In the genomic region with DNA sequence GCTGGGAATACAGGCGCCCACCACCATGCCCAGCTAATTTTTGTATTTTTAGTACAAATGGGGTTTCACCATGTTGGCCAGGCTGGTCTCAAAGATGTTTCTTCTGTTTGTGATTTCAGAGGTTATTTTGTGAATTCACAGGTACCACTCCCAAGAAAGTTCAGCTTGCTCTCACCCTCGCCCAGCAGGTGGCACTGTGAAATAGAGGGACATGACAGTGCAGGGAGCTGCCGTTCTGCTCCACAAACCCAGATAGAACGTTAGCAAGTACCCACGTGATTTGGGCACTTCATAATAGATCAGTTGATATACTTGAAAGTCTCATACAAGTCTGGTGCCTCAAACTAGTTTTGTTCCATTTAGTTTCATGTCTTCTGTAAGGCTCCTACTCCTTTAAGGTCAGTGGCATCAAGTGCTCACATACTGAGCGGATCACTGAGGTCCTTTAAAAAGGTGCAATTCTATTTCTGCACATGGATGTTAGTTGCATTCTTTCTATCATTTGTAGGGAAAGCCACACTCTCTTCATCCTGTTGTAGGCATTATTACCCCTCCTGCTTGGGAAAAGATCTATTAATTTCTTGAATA, we compare ENCODE assay signal across 8 cellular contexts. TPM values are rescaled to one million over a fixed set of nuclear protein-coding genes. Genes with fewer than 3 reads are reported as not detected.
DNase-seq lines count a peak whose midpoint lies in the region; ATAC-seq and TF ChIP-seq lines count a peak whose summit lies in the region.

No MANE protein-coding gene starts in this region.

- H2BK5ac ChIP-seq in neuronal stem cell (ENCODE audit: low read length) = no peak overlapping the region

- no peak overlapping the region for H3K4me2 ChIP-seq in neuronal stem cell (ENCODE audit: insufficient read depth, low read length, poor library complexity, severe bottlenecking)

- peak overlapping the region in 1 of 4 donors; percentile 40 for H3K27ac ChIP-seq in Peyer's patch
- no peak overlapping the region for H3K27ac ChIP-seq in neuronal stem cell (replicated peaks; ENCODE audit: low read length)

- no peak overlapping the region for H2BK120ac ChIP-seq in neuronal stem cell (ENCODE audit: low read depth, low read length)

- peaks cover 39% of the 10 kb centered on the region for H3K4me1 Mint-ChIP-seq in activated T-cell treated with anti-CD3 and anti-CD28 coated beads, Interleukin-2, amount 50 U/mL, for 24 hours (ENCODE audit: low read depth)

- no peaks in the 10 kb centered on the region for H3K36me3 ChIP-seq in Peyer's patch
- no peaks in the 10 kb centered on the region for H3K36me3 ChIP-seq in neuronal stem cell (replicated peaks in 1 of 2; ENCODE audit: control insufficient read depth in 2 of 2, insufficient read depth in 2 of 2, low read length in 2 of 2)

- no peak for TF ChIP-seq POLR2A in Peyer's patch (IDR thresholded peaks at IDR 0.05)

- no peaks in the 10 kb centered on the region for H3K27me3 Mint-ChIP-seq in activated T-cell treated with anti-CD3 and anti-CD28 coated beads, Interleukin-2, amount 50 U/mL, for 24 hours

- no peak overlapping the region for H4K8ac ChIP-seq in neuronal stem cell (ENCODE audit: low read depth, low read length)

- no peak overlapping the region for H3K4me3 ChIP-seq in Jurkat, Clone E6-1 (ENCODE audit: low read length)
- H3K4me3 ChIP-seq in Peyer's patch = no peak overlapping the region
- no peak overlapping the region for H3K4me3 ChIP-seq in neuronal stem cell (ENCODE audit: low read length in 2 of 2)

- H3K4me3 Mint-ChIP-seq in activated T-cell treated with anti-CD3 and anti-CD28 coated beads, Interleukin-2, amount 50 U/mL, for 24 hours = no peak overlapping the region

- no peak overlapping the region for H2BK12ac ChIP-seq in neuronal stem cell (ENCODE audit: low read length)

- no peaks in the 10 kb centered on the region for H3K9me3 Mint-ChIP-seq in activated T-cell treated with anti-CD3 and anti-CD28 coated beads, Interleukin-2, amount 50 U/mL, for 24 hours

- no peak overlapping the region for H3K14ac ChIP-seq in neuronal stem cell (ENCODE audit: low read length)

- WGBS in neuronal stem cell (ENCODE audit: extremely low coverage in 2 of 2, insufficient read length in 2 of 2, insufficient replicate concordance in 1 of 2), 2 donors = no CpG with 5 or more reads among the region's 6 CpGs

- ATAC-seq in GM21423 (IDR thresholded peaks at IDR 0.05; ENCODE audit: unreplicated experiment) = peak; percentile 52

- H3K18ac ChIP-seq in neuronal stem cell (ENCODE audit: low read length) = no peak overlapping the region

- H3K4ac ChIP-seq in neuronal stem cell (ENCODE audit: low read length) = no peak overlapping the region

- H3K9me3 ChIP-seq in Peyer's patch = no peaks in the 10 kb centered on the region
- peaks cover 0 to 18% of the 10 kb centered on the region in 2 donors for H3K9me3 ChIP-seq in neuronal stem cell (replicated peaks in 1 of 2; ENCODE audit: control insufficient read depth in 2 of 2, insufficient read depth in 1 of 2, low read depth in 1 of 2, low read length in 2 of 2)

- peaks cover 0 to under 1% (median 0%) of the 10 kb centered on the region in 4 donors for H3K4me1 ChIP-seq in Peyer's patch
- peaks cover 0 to 3% of the 10 kb centered on the region in 2 donors for H3K4me1 ChIP-seq in neuronal stem cell (ENCODE audit: control insufficient read depth in 2 of 2, insufficient read depth in 1 of 2, low read depth in 1 of 2, low read length in 2 of 2)

- H4K91ac ChIP-seq in neuronal stem cell (ENCODE audit: low read depth, low read length, poor library complexity) = no peak overlapping the region

- peak; percentile 55 to 74 (median 70) for TF ChIP-seq CTCF in Peyer's patch (IDR thresholded peaks at IDR 0.05)

- H3K36me3 Mint-ChIP-seq in activated T-cell treated with anti-CD3 and anti-CD28 coated beads, Interleukin-2, amount 50 U/mL, for 24 hours (ENCODE audit: low read depth) = peaks cover 2% of the 10 kb centered on the region

- H3K27me3 ChIP-seq in Peyer's patch = no peaks in the 10 kb centered on the region
- H3K27me3 ChIP-seq in neuronal stem cell (ENCODE audit: control insufficient read depth in 3 of 3, insufficient read depth in 3 of 3, low read depth in 1 of 3, low read length in 3 of 3) = no peaks in the 10 kb centered on the region

- no peaks in the 10 kb centered on the region for H3K79me1 ChIP-seq in neuronal stem cell (ENCODE audit: low read depth, low read length)

- H2AFZ ChIP-seq in neuronal stem cell (ENCODE audit: low read length) = no peak overlapping the region

- H2BK15ac ChIP-seq in neuronal stem cell (ENCODE audit: low read length) = no peak overlapping the region

- DNase-seq in COLO829 (ENCODE audit: low spot score) (peak; percentile 85), Peyer's patch (peak; percentile 76 to 93 (median 86)), fibroblast of peridontal ligament (ENCODE audit: extremely low read depth) (peak; percentile 85), neuronal stem cell (ENCODE audit: low spot score) (peak; percentile 51), stromal cell of bone marrow (ENCODE audit: low read depth) (peak; percentile 67)
- peak; percentile 81 for DNase-seq in Jurkat, Clone E6-1 (ENCODE audit: low read depth, low spot score)
- DNase-seq in activated T-cell treated with anti-CD3 and anti-CD28 coated beads, Interleukin-2, amount 50 U/mL, for 24 hours = peak; percentile 82

- no peak overlapping the region for H3K23ac ChIP-seq in neuronal stem cell (ENCODE audit: low read depth, low read length, poor library complexity)

- H2AK5ac ChIP-seq in neuronal stem cell (ENCODE audit: low read depth, low read length) = no peak overlapping the region

- no peak overlapping the region for H3K9ac ChIP-seq in neuronal stem cell (ENCODE audit: low read depth, low read length, poor library complexity)

- no peak overlapping the region for H3K27ac Mint-ChIP-seq in activated T-cell treated with anti-CD3 and anti-CD28 coated beads, Interleukin-2, amount 50 U/mL, for 24 hours

RNA-seq across cellular contexts. Expression of gene FILIP1L, which starts 45.4 kb away (rescaled TPM):
- not detected for polyA plus RNA-seq in Jurkat, Clone E6-1 (2012; ENCODE audit: insufficient read depth, insufficient read length)
- 10 to 100 TPM in 3 of 4 donors, 1 to 10 TPM in 1; 5.3 to 69.3 (median 13.1) TPM for total RNA-seq in Peyer's patch
- polyA plus RNA-seq in neuronal stem cell (2013, experiment 1 of 2) = 2.2 TPM
- 1.7 TPM for polyA plus RNA-seq in neuronal stem cell (2013, experiment 2 of 2)
